Comparison of ENCODE assay signal across 12 cellular contexts in the genomic region with DNA sequence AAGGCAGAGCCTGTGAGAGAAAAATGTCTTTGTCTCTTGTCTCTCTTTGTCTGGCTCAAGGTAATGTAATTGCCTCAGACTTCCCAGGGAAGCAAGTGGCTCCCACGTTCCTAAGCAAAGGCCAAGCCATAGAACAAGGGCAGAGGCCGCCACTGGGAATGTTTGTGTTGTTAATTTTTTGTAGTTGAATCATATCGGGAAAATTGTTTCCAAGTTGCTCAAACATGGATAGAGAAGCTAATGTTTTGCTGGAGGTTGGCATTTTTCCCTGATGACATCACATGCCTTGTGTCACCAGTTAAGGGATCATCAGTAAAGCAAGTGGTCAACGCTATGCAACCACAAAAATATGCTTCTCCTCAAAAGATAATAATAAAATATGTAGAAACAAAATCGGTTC.
DNase-seq lines count a peak whose midpoint lies in the region; ATAC-seq, FAIRE-seq and TF ChIP-seq lines count a peak whose summit lies in the region.
"Had no signal": no experiment of that assay in that cellular context is flagged by ENCODE, and none has a peak within 500 bp of the region (broad histone marks: within the 10 kb centered on the region; RNA-seq: fewer than 3 reads in every experiment).

No MANE protein-coding gene starts in this region.

- POLR2A ChIA-PET in AG04449 (lab: Yijun Ruan, JAX): no interaction called here

- peaks cover 6% of the 10 kb centered on the region for H3K4me1 Mint-ChIP-seq in progenitor cell of endocrine pancreas (ENCODE audit: low read depth)
- H3K4me1 Mint-ChIP-seq: activated CD4-positive, alpha-beta T cell treated with anti-CD3 and anti-CD28 coated beads, Interleukin-2, amount 10 ng/mL, durations not matched to agents 24 days and 14 days had no signal

- no peaks in the 10 kb centered on the region for H3K9me3 Mint-ChIP-seq in progenitor cell of endocrine pancreas (ENCODE audit: low read depth)
- H3K9me3 Mint-ChIP-seq: activated CD4-positive, alpha-beta T cell treated with anti-CD3 and anti-CD28 coated beads, Interleukin-2, amount 10 ng/mL, durations not matched to agents 24 days and 14 days had no signal

- ATAC-seq in GM18858 (IDR thresholded peaks at IDR 0.05; ENCODE audit: unreplicated experiment): no peak

- H3K36me3 Mint-ChIP-seq in progenitor cell of endocrine pancreas (ENCODE audit: insufficient read depth): no peaks in the 10 kb centered on the region

- TF ChIP-seq CTCF in AG04449 (IDR thresholded peaks at IDR 0.05; ENCODE audit: insufficient read depth, low read length, missing control alignments) (no peak), progenitor cell of endocrine pancreas (IDR thresholded peaks at IDR 0.05; ENCODE audit: unreplicated experiment) (no peak)

- H3K4me3 Mint-ChIP-seq in progenitor cell of endocrine pancreas (ENCODE audit: low read depth): no peak overlapping the region
- H3K4me3 Mint-ChIP-seq: activated CD4-positive, alpha-beta T cell treated with anti-CD3 and anti-CD28 coated beads, Interleukin-2, amount 10 ng/mL, durations not matched to agents 24 days and 14 days; neural crest cell had no signal

- H3K27ac ChIP-seq in epithelial cell of prostate: peak overlapping the region; percentile 56

- CTCF ChIA-PET in AG04449 (lab: Yijun Ruan, JAX): interaction anchor here (0.9 kb wide), 1 partner anchor 104 kb away, joined by 3 read pairs; no protein-coding TSS in a partner anchor

- H3K4me3 ChIP-seq in AG04449 (ENCODE audit: low read depth, low read length): no peak overlapping the region

- FAIRE-seq in RCC 7860 (lab: Jason Lieb, UNC): peak; percentile 95
- FAIRE-seq: GM18507 had no signal

- H3K27ac Mint-ChIP-seq in progenitor cell of endocrine pancreas: no peak overlapping the region
- H3K27ac Mint-ChIP-seq: activated CD4-positive, alpha-beta T cell treated with anti-CD3 and anti-CD28 coated beads, Interleukin-2, amount 10 ng/mL, durations not matched to agents 24 days and 14 days had no signal

- DNase-seq in AG04449 (ENCODE audit: low read depth, low spot score): peak; percentile 96
- DNase-seq in RCC 7860 (ENCODE audit: low spot score): peak; percentile 97
- DNase-seq in epithelial cell of prostate (ENCODE audit: low read depth, low spot score): no peak
- peak; percentile 85 for DNase-seq in mucosa of gallbladder (ENCODE audit: low spot score)
- no peak for DNase-seq in NCI-H1105 (lab: John Stamatoyannopoulos, UW)
- DNase-seq in NCI-H2107 treated with DMSO at 0.1 percent for 48 hours (lab: John Stamatoyannopoulos, UW; ENCODE audit: unreplicated experiment): no peak
- DNase-seq in progenitor cell of endocrine pancreas (ENCODE audit: low spot score, unreplicated experiment): no peak
- DNase-seq: activated CD4-positive, alpha-beta T cell treated with anti-CD3 and anti-CD28 coated beads, Interleukin-2, amount 10 ng/mL, durations not matched to agents 24 days and 14 days; BE2C had no signal

- H3K27me3 Mint-ChIP-seq in progenitor cell of endocrine pancreas: peaks cover 23% of the 10 kb centered on the region
- H3K27me3 Mint-ChIP-seq: activated CD4-positive, alpha-beta T cell treated with anti-CD3 and anti-CD28 coated beads, Interleukin-2, amount 10 ng/mL, durations not matched to agents 24 days and 14 days had no signal

Comparison
In these comparisons a context has a peak if more than half of its experiments do, and no peak if none do; other contexts are left out.
1. DNase-seq: peak in AG04449 (single experiment), RCC 7860 (single experiment) and mucosa of gallbladder (single experiment); none in epithelial cell of prostate (single experiment), NCI-H1105 (single experiment), NCI-H2107 treated with DMSO at 0.1 percent for 48 hours (single experiment) and progenitor cell of endocrine pancreas (single experiment).